ENCODE assay signal across 10 cellular contexts in genomic region chr11:117950999-117951961, GRCh38. TPM values are rescaled to one million over a fixed set of nuclear protein-coding genes. Genes with fewer than 3 reads are reported as not detected.
A peak's percentile ranks its signal among the peaks of the same experiment; 100 is the strongest.
DNase-seq lines count a peak whose midpoint lies in the region; ATAC-seq and TF ChIP-seq lines count a peak whose summit lies in the region.
"Had no signal": no experiment of that assay in that cellular context is flagged by ENCODE, and none has a peak within 500 bp of the region (broad histone marks: within the 10 kb centered on the region; RNA-seq: fewer than 3 reads in every experiment).

No MANE protein-coding gene starts in this region.

- H3K27me3 ChIP-seq in neuronal stem cell (ENCODE audit: control insufficient read depth in 3 of 3, insufficient read depth in 3 of 3, low read depth in 1 of 3, low read length in 3 of 3) (peaks cover 0 to 5% (median 0%) of the 10 kb centered on the region in 3 experiments), mammary epithelial cell (ENCODE audit: insufficient read depth, low read length) (no peaks in the 10 kb centered on the region)

- H2BK5ac ChIP-seq in neuronal stem cell (ENCODE audit: low read length), result no peak overlapping the region

- no peak overlapping the region for H2BK15ac ChIP-seq in neuronal stem cell (ENCODE audit: low read length)

- DNase-seq in GM13976 (ENCODE audit: low spot score) (peak; percentile 24), Kasumi-1 (lab: John Stamatoyannopoulos, UW) (peak; percentile 5 to 11), neuronal stem cell (ENCODE audit: low spot score) (no peak), NCI-H1092 (lab: John Stamatoyannopoulos, UW) (no peak), GOT3 (lab: John Stamatoyannopoulos, UW) (no peak), mammary epithelial cell (no peak)
- peak; percentile 61 to 65 for DNase-seq in activated T-cell treated with anti-CD3 and anti-CD28 coated beads, Interleukin-2, amount 50 U/mL, for 48 hours
- DNase-seq: aorta had no signal

- no peak overlapping the region for H4K8ac ChIP-seq in neuronal stem cell (ENCODE audit: low read depth, low read length)

- H3K4me3 ChIP-seq in neuronal stem cell (ENCODE audit: low read length in 2 of 2) (no peak overlapping the region), mammary epithelial cell (replicated peaks in 1 of 3; ENCODE audit: insufficient read depth in 1 of 3, low read depth in 2 of 3, low read length in 3 of 3) (no peak overlapping the region)

- H3K9ac ChIP-seq in neuronal stem cell (ENCODE audit: low read depth, low read length, poor library complexity) (peak overlapping the region; percentile 39), mammary epithelial cell (ENCODE audit: insufficient read depth, low read length) (no peak overlapping the region)

- TF ChIP-seq CTCF in GM13976 (IDR thresholded peaks at IDR 0.05; ENCODE audit: borderline replicate concordance, control extremely low read depth, extremely low read depth, insufficient read depth, missing control alignments) (no peak), mammary epithelial cell (conservative IDR thresholded peaks at IDR 0.05 in 1 of 2, IDR thresholded peaks at IDR 0.05 in 1 of 2; ENCODE audit: extremely low read depth in 1 of 2, insufficient read depth in 1 of 2, low read depth in 1 of 2, low read length in 2 of 2) (no peak)

- no peak overlapping the region for H4K91ac ChIP-seq in neuronal stem cell (ENCODE audit: low read depth, low read length, poor library complexity)

- no peak overlapping the region for H3K4ac ChIP-seq in neuronal stem cell (ENCODE audit: low read length)

- no peak for ATAC-seq in HG03571 (IDR thresholded peaks at IDR 0.05; ENCODE audit: unreplicated experiment)
- ATAC-seq: Right ventricle myocardium inferior had no signal

- dilution Hi-C loops in mammary epithelial cell (cut with HindIII; ENCODE audit: low sequenced_read_pairs), result no loop called here

- H3K23ac ChIP-seq in neuronal stem cell (ENCODE audit: low read depth, low read length, poor library complexity), result no peak overlapping the region

- no peak overlapping the region for H3K18ac ChIP-seq in neuronal stem cell (ENCODE audit: low read length)

- H3K9me3 ChIP-seq in neuronal stem cell (replicated peaks in 1 of 2; ENCODE audit: control insufficient read depth in 2 of 2, insufficient read depth in 1 of 2, low read depth in 1 of 2, low read length in 2 of 2), result no peaks in the 10 kb centered on the region
- H3K9me3 ChIP-seq in mammary epithelial cell (replicated peaks; ENCODE audit: insufficient read depth, low read length), result no peaks in the 10 kb centered on the region

- no peaks in the 10 kb centered on the region for H4K20me1 ChIP-seq in mammary epithelial cell (ENCODE audit: insufficient read depth, low read length)

- H3K14ac ChIP-seq in neuronal stem cell (ENCODE audit: low read length), result peak overlapping the region; percentile 47

- intact Hi-C loops in mammary epithelial cell (cut with micrococcal nuclease), result loop anchor here (1.0 kb wide), 1 partner anchor 102 kb away; no protein-coding TSS in a partner anchor

- in situ Hi-C loops in GM13976 (cut with MboI; ENCODE audit: low sequenced_read_pairs, unreplicated experiment) (loop anchor here (5.0 kb wide), 1 partner anchor 96 kb away; no protein-coding TSS in a partner anchor), mammary epithelial cell (cut with MboI; ENCODE audit: low sequenced_read_pairs in 2 of 2) (loop anchor here in 1 of 2 donors (5.0 kb wide), 1 partner anchor 114 kb away; no protein-coding TSS in a partner anchor)

- CTCF ChIA-PET in mammary epithelial cell (lab: Charles Lee; ENCODE audit: low non-redundant PET), result interaction anchor here (0.6 to 0.8 kb wide), 3 partner anchors 39 to 198 kb away, joined by 3 to 4 read pairs (median 3); no protein-coding TSS in a partner anchor

- no peaks in the 10 kb centered on the region for H3K79me2 ChIP-seq in mammary epithelial cell (ENCODE audit: insufficient read depth, low read length)

- no peak overlapping the region for H2AK5ac ChIP-seq in neuronal stem cell (ENCODE audit: low read depth, low read length)

- H2AFZ ChIP-seq in neuronal stem cell (ENCODE audit: low read length) (no peak overlapping the region), mammary epithelial cell (ENCODE audit: low read depth, low read length) (no peak overlapping the region)

- WGBS in neuronal stem cell (ENCODE audit: extremely low coverage in 2 of 2, insufficient read length in 2 of 2, insufficient replicate concordance in 1 of 2), 2 donors, result no CpG with 5 or more reads among the region's 15 CpGs
- 90% methylated on average over 15 of the region's 15 CpGs for WGBS in mammary epithelial cell (ENCODE audit: low coverage, missing lambda C conversion rate)

- no peak overlapping the region for H2BK12ac ChIP-seq in neuronal stem cell (ENCODE audit: low read length)

- no peak overlapping the region for H2BK120ac ChIP-seq in neuronal stem cell (ENCODE audit: low read depth, low read length)

- H3K4me2 ChIP-seq in neuronal stem cell (ENCODE audit: insufficient read depth, low read length, poor library complexity, severe bottlenecking), result no peak overlapping the region
- no peak overlapping the region for H3K4me2 ChIP-seq in mammary epithelial cell (ENCODE audit: insufficient read depth, low read depth, low read length)

- no TSS peak for BruUV-seq in mammary epithelial cell (replicated peaks; lab: Mats Ljungman, UMichigan)

- H3K79me1 ChIP-seq in neuronal stem cell (ENCODE audit: low read depth, low read length), result no peaks in the 10 kb centered on the region

- H3K4me1 ChIP-seq in neuronal stem cell (ENCODE audit: control insufficient read depth in 2 of 2, insufficient read depth in 1 of 2, low read depth in 1 of 2, low read length in 2 of 2) (peaks cover 0 to 4% of the 10 kb centered on the region in 2 donors), mammary epithelial cell (ENCODE audit: insufficient read depth, low read length) (peaks cover 5% of the 10 kb centered on the region)

- H3K27ac ChIP-seq in neuronal stem cell (replicated peaks; ENCODE audit: low read length) (no peak overlapping the region), mammary epithelial cell (ENCODE audit: insufficient read depth, low read depth, low read length) (no peak overlapping the region)

- H3K36me3 ChIP-seq in neuronal stem cell (replicated peaks in 1 of 2; ENCODE audit: control insufficient read depth in 2 of 2, insufficient read depth in 2 of 2, low read length in 2 of 2) (no peaks in the 10 kb centered on the region), mammary epithelial cell (ENCODE audit: insufficient read depth, low read length) (no peaks in the 10 kb centered on the region)

RNA-seq across cellular contexts. Expression of gene TMPRSS13, which starts 22.1 kb away (rescaled TPM):
- polyA plus RNA-seq in neuronal stem cell (2013, experiment 1 of 2), result 0.10 TPM
- polyA plus RNA-seq in neuronal stem cell (2013, experiment 2 of 2), result 0.12 TPM
- total RNA-seq in mammary epithelial cell, result under 1 TPM in 1 of 2 donors, not detected in 1; under 0.01 TPM
- 0.12 TPM for polyA plus RNA-seq in mammary epithelial cell
- polyA minus RNA-seq in mammary epithelial cell, result not detected
- total RNA-seq: Right ventricle myocardium inferior had no signal

RNA-seq across cellular contexts. Expression of gene IL10RA, which starts 34.9 kb away (rescaled TPM):
- 0.06 TPM for polyA plus RNA-seq in neuronal stem cell (2013, experiment 1 of 2)
- 0.06 TPM for polyA plus RNA-seq in neuronal stem cell (2013, experiment 2 of 2)
- not detected for total RNA-seq in mammary epithelial cell
- polyA plus RNA-seq in mammary epithelial cell, result 0.19 TPM
- not detected for polyA minus RNA-seq in mammary epithelial cell

Comparison
In these comparisons a context has a peak if more than half of its experiments do, and no peak if none do; other contexts are left out.
1. DNase-seq: peak in GM13976 (single experiment), Kasumi-1 (2 of 2) and activated T-cell treated with anti-CD3 and anti-CD28 coated beads, Interleukin-2, amount 50 U/mL, for 48 hours (2 of 2); none in neuronal stem cell (single experiment), NCI-H1092 (single experiment), GOT3 (single experiment) and mammary epithelial cell (single experiment).